ENCODE assay signal across 23 cellular contexts in the genomic region with DNA sequence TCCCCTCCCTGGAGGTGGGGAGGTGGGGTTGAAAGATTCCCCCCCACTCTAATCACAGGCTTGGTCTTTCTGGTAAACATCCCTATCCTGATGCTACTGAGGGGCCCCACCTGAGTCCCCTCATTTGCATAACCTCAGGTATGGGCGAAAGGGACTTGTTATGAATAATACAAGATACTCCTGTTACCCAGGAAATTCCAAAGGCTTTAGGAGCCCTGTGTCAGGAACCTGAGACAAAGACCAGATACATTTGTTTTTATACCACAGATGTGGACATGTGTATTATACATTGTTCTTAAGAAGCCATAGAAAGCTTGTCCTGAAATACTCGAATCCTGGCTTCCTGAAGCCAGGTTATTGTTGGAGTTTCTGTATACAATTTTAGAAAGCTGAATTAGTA.
DNase-seq lines count a peak whose midpoint lies in the region; ATAC-seq, FAIRE-seq and TF ChIP-seq lines count a peak whose summit lies in the region.
"Had no signal": no experiment of that assay in that cellular context is flagged by ENCODE, and none has a peak within 500 bp of the region (broad histone marks: within the 10 kb centered on the region; RNA-seq: fewer than 3 reads in every experiment).

No MANE protein-coding gene starts in this region.

- no peaks in the 10 kb centered on the region for H3K9me1 ChIP-seq in keratinocyte (ENCODE audit: control insufficient read depth, extremely low read depth, insufficient read depth, low read length)

- CTCF ChIA-PET in SK-N-SH (lab: Yijun Ruan, JAX), result interaction anchor here (0.7 to 1.2 kb wide), 3 partner anchors 20 to 194 kb away, joined by 3 to 5 read pairs (median 3); a partner anchor contains a TSS

- no peaks in the 10 kb centered on the region for H3K9me3 ChIP-seq in SK-N-SH
- no peaks in the 10 kb centered on the region for H3K9me3 ChIP-seq in keratinocyte (ENCODE audit: control insufficient read depth, low read depth, low read length)
- no peaks in the 10 kb centered on the region for H3K9me3 ChIP-seq in smooth muscle cell (replicated peaks; ENCODE audit: low read depth)
- H3K9me3 ChIP-seq: A549, Caco-2 had no signal

- FAIRE-seq in keratinocyte (lab: Jason Lieb, UNC), result no peak
- FAIRE-seq: A549, D721Med, GM12892, GM18507, H1 had no signal

- no peak overlapping the region for H3K4me3 ChIP-seq in SK-N-SH (ENCODE audit: low read depth in 2 of 2, low read length in 1 of 2)
- no peak overlapping the region for H3K4me3 ChIP-seq in epithelial cell of esophagus (ENCODE audit: low read length)
- H3K4me3 ChIP-seq in keratinocyte (ENCODE audit: control insufficient read depth in 2 of 3, extremely low read depth in 1 of 3, insufficient read depth in 2 of 3, low read depth in 1 of 3, low read length in 3 of 3), result no peak overlapping the region
- no peak overlapping the region for H3K4me3 ChIP-seq in smooth muscle cell
- H3K4me3 ChIP-seq: A549 had no signal

- no peak overlapping the region for H2AFZ ChIP-seq in SK-N-SH (ENCODE audit: low read depth)
- no peak overlapping the region for H2AFZ ChIP-seq in keratinocyte (ENCODE audit: control insufficient read depth, low read length)
- no peak overlapping the region for H2AFZ ChIP-seq in smooth muscle cell (ENCODE audit: low read depth)

- DNase-seq in SK-N-SH, result no peak
- DNase-seq in epithelial cell of esophagus (ENCODE audit: low read depth), result peak; percentile 47
- DNase-seq in keratinocyte (ENCODE audit: low read depth, low spot score), result no peak
- no peak for DNase-seq in smooth muscle cell (lab: John Stamatoyannopoulos, UW; ENCODE audit: unreplicated experiment)
- DNase-seq in HuH-7 (ENCODE audit: low spot score), result no peak
- no peak for DNase-seq in cerebellar cortex (ENCODE audit: low spot score)
- DNase-seq: AML-193; Caco-2; CD4-positive, alpha-beta T cell; DMS79; GDM1; H9; IMR-90 had no signal

- H3K9me2 ChIP-seq in SK-N-SH, result no peaks in the 10 kb centered on the region

- WGBS in SK-N-SH (ENCODE audit: low lambda C conversion rate), result 92% methylated on average over 2 of the region's 2 CpGs
- 72% methylated on average over 2 of the region's 2 CpGs for WGBS in smooth muscle cell (ENCODE audit: low lambda C conversion rate)

- ATAC-seq in SK-N-SH treated with all-trans-retinoic acid at 6 μM for 48 hours, result no peak
- no peak for ATAC-seq in HG03520 (IDR thresholded peaks at IDR 0.05; ENCODE audit: unreplicated experiment)
- ATAC-seq: A549 had no signal

- no peak for TF ChIP-seq CTCF in SK-N-SH (IDR thresholded peaks at IDR 0.05)
- no peak for TF ChIP-seq CTCF in epithelial cell of esophagus (IDR thresholded peaks at IDR 0.05; ENCODE audit: insufficient read depth, low read depth, low read length, missing control alignments)
- no peak for TF ChIP-seq CTCF in keratinocyte (optimal IDR thresholded peaks at IDR 0.05 in 1 of 3, IDR thresholded peaks at IDR 0.05 in 1 of 3, conservative IDR thresholded peaks at IDR 0.05 in 1 of 3; ENCODE audit: extremely low read depth in 1 of 3, insufficient read depth in 2 of 3, low read length in 3 of 3)
- TF ChIP-seq CTCF in smooth muscle cell (IDR thresholded peaks at IDR 0.05; ENCODE audit: borderline replicate concordance, insufficient read depth, poor library complexity, severe bottlenecking), result no peak

- H3K79me2 ChIP-seq in SK-N-SH (ENCODE audit: insufficient read depth), result peaks cover 15% of the 10 kb centered on the region
- peaks cover 73% of the 10 kb centered on the region for H3K79me2 ChIP-seq in keratinocyte (ENCODE audit: control insufficient read depth, insufficient read depth, low read length)
- peaks cover 71% of the 10 kb centered on the region for H3K79me2 ChIP-seq in smooth muscle cell (ENCODE audit: low read depth)

- no peak for TF ChIP-seq EP300 in SK-N-SH (IDR thresholded peaks at IDR 0.05; ENCODE audit: borderline replicate concordance in 1 of 2, low read depth in 1 of 2, low read length in 1 of 2)

- H3K4me1 ChIP-seq in SK-N-SH (ENCODE audit: control insufficient read depth in 1 of 2, insufficient read depth in 2 of 2, low read depth in 1 of 2, low read length in 1 of 2) (peaks cover 0 to 10% of the 10 kb centered on the region in 2 experiments; a peak in 1 of 4 replicates), keratinocyte (ENCODE audit: control insufficient read depth, extremely low read depth, insufficient read depth, low read length) (peaks cover 95% of the 10 kb centered on the region), smooth muscle cell (ENCODE audit: low read depth) (peaks cover 22% of the 10 kb centered on the region)

- H3K9ac ChIP-seq in SK-N-SH (no peak overlapping the region), keratinocyte (ENCODE audit: control insufficient read depth, extremely low read depth, insufficient read depth, low read length) (peak overlapping the region; percentile 7), smooth muscle cell (ENCODE audit: low read depth) (no peak overlapping the region)

- H3K36me3 ChIP-seq in SK-N-SH (replicated peaks in 1 of 2; ENCODE audit: control insufficient read depth in 1 of 2, insufficient read depth in 2 of 2, low read length in 1 of 2) (no peaks in the 10 kb centered on the region), keratinocyte (ENCODE audit: control insufficient read depth in 2 of 2, extremely low read depth in 1 of 2, insufficient read depth in 2 of 2, low read length in 2 of 2) (peaks cover 3 to 7% of the 10 kb centered on the region in 2 experiments), smooth muscle cell (ENCODE audit: low read depth) (no peaks in the 10 kb centered on the region)

- H3K27me3 ChIP-seq in SK-N-SH (ENCODE audit: insufficient read depth) (no peaks in the 10 kb centered on the region), keratinocyte (ENCODE audit: control insufficient read depth, extremely low read depth, insufficient read depth, low read length) (no peaks in the 10 kb centered on the region), smooth muscle cell (ENCODE audit: low read depth) (no peaks in the 10 kb centered on the region)

- H4K20me1 ChIP-seq in SK-N-SH (ENCODE audit: insufficient read depth) (no peaks in the 10 kb centered on the region), keratinocyte (ENCODE audit: control insufficient read depth, extremely low read depth, insufficient read depth, low read length) (no peaks in the 10 kb centered on the region), smooth muscle cell (ENCODE audit: low read depth) (peaks cover 59% of the 10 kb centered on the region)

- dilution Hi-C loops in keratinocyte (cut with MboI; ENCODE audit: extremely low pct_ligation_motif_present, low sequenced_read_pairs), result no loop called here

- H3K4me2 ChIP-seq in SK-N-SH (no peak overlapping the region), keratinocyte (ENCODE audit: control insufficient read depth, extremely low read depth, insufficient read depth, low read depth, low read length) (peak overlapping the region; percentile 31), smooth muscle cell (no peak overlapping the region)
- H3K4me2 ChIP-seq: A549 had no signal

- TF ChIP-seq RAD21 in SK-N-SH (IDR thresholded peaks at IDR 0.05; ENCODE audit: low read length), result no peak

- POLR2A ChIA-PET in SK-N-SH (lab: Yijun Ruan, JAX), result no interaction called here

- H3K27ac ChIP-seq in SK-N-SH (ENCODE audit: low read depth in 2 of 2, low read length in 1 of 2) (no peak overlapping the region), keratinocyte (ENCODE audit: control insufficient read depth, insufficient read depth, low read length) (peak overlapping the region; percentile 39), smooth muscle cell (ENCODE audit: low read depth) (peak overlapping the region; percentile 50)
- H3K27ac ChIP-seq: 22Rv1, C4-2B, HL-60 had no signal

- H3F3A ChIP-seq in SK-N-SH (replicated peaks; ENCODE audit: insufficient read depth) (no peaks in the 10 kb centered on the region), smooth muscle cell (ENCODE audit: low read depth) (peaks cover 5% of the 10 kb centered on the region)

TF ChIP-seq in SK-N-SH, 30 proteins besides CTCF, POLR2A, EP300 and RAD21:
- TF ChIP-seq TCF12 (IDR thresholded peaks at IDR 0.05), result peak; percentile 23; the same call in 1 of the 2 replicates
- TF ChIP-seq NRF1 (IDR thresholded peaks at IDR 0.05; ENCODE audit: low read depth, low read length), result no peak

TF ChIP-seq in SK-N-SH treated with all-trans-retinoic acid at 6 μM for 48 hours, 23 proteins besides CTCF, POLR2A, EP300 and RAD21:
- TF ChIP-seq, protein P1, sequence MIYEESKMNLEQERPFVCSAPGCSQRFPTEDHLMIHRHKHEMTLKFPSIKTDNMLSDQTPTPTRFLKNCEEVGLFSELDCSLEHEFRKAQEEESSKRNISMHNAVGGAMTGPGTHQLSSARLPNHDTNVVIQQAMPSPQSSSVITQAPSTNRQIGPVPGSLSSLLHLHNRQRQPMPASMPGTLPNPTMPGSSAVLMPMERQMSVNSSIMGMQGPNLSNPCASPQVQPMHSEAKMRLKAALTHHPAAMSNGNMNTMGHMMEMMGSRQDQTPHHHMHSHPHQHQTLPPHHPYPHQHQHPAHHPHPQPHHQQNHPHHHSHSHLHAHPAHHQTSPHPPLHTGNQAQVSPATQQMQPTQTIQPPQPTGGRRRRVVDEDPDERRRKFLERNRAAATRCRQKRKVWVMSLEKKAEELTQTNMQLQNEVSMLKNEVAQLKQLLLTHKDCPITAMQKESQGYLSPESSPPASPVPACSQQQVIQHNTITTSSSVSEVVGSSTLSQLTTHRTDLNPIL (CRISPR knock-in tag; IDR thresholded peaks at IDR 0.05; ENCODE audit: low read depth), result no peak
- TF ChIP-seq CSDC2 (CRISPR knock-in tag; IDR thresholded peaks at IDR 0.05) (no peak), ZFP30 (CRISPR knock-in tag; IDR thresholded peaks at IDR 0.05) (no peak)
TF ChIP-seq in SK-N-SH treated with all-trans-retinoic acid at 6 μM for 48 hours: peak in this region for 0.

Comparison
In these comparisons a context has a peak if more than half of its experiments do, and no peak if none do; other contexts are left out.
1. H3K27ac ChIP-seq: peak in keratinocyte (single experiment) and smooth muscle cell (single experiment); none in SK-N-SH (0 of 2).